In the genomic region with DNA sequence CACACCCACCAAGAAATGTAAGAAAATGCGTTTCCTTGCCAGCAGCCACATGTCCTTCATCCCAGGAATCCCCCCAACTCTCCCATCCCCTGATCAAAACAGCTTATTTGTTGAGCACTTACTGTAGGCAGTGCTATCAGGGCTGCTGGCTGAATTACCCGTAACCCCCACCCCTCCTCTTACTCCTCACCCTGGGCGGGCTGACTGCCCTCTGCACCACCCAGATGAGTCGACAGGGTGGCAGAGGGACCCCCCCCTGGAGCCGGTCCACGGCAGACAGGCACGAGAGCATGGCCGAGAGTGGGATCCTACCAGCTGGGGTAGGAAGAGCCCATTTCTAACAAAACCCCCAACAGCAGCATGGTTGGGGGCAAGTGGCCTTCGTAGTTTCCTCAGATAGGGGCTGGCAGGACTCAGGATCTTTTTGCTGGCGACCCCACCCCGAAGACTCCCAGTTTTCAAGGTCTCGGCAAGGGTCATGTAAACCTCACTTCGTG, we compare ENCODE assay signal across 1 cellular context.
TF ChIP-seq lines count a peak whose summit lies in the region.

No MANE protein-coding gene starts in this region.

TF ChIP-seq in K562, 482 proteins besides CTCF, POLR2A, EP300 and RAD21 (continued from another document and continues in another):
- TF ChIP-seq RBM17 (IDR thresholded peaks at IDR 0.05; ENCODE audit: borderline replicate concordance, low read depth, low read length) (no peak), MXI1 (IDR thresholded peaks at IDR 0.05; ENCODE audit: low read depth, low read length) (no peak), ELF1 (tag; IDR thresholded peaks at IDR 0.05) (no peak), RHOXF2B (CRISPR knock-in tag; conservative IDR thresholded peaks at IDR 0.05) (no peak), XRCC4 (IDR thresholded peaks at IDR 0.05; ENCODE audit: extremely low read depth, insufficient read depth, insufficient read length) (no peak), RBM34 (IDR thresholded peaks at IDR 0.05; ENCODE audit: borderline replicate concordance, insufficient read depth, low read length) (no peak), ILK (tag; IDR thresholded peaks at IDR 0.05; ENCODE audit: borderline replicate concordance, low read depth) (no peak), ZNF133 (CRISPR knock-in tag; IDR thresholded peaks at IDR 0.05) (no peak), RBM15 (IDR thresholded peaks at IDR 0.05; ENCODE audit: insufficient read depth, low read length) (no peak), STAT5A (IDR thresholded peaks at IDR 0.05; ENCODE audit: borderline replicate concordance, low read length) (no peak), KLF6 (CRISPR knock-in tag; IDR thresholded peaks at IDR 0.05; ENCODE audit: borderline replicate concordance) (no peak), FUS (optimal IDR thresholded peaks at IDR 0.05; ENCODE audit: low read depth, low read length) (no peak), ZNF444 (CRISPR knock-in tag; IDR thresholded peaks at IDR 0.05) (no peak), MTA3 (IDR thresholded peaks at IDR 0.05; ENCODE audit: borderline replicate concordance) (no peak), BMI1 (IDR thresholded peaks at IDR 0.05; ENCODE audit: low read length) (no peak), ZKSCAN3 (CRISPR knock-in tag; IDR thresholded peaks at IDR 0.05) (no peak), ZNF408 (CRISPR knock-in tag; IDR thresholded peaks at IDR 0.05; ENCODE audit: low read depth) (no peak), CCNT2 (IDR thresholded peaks at IDR 0.05; ENCODE audit: borderline replicate concordance, extremely low read depth, insufficient read length, low read depth, low read length) (no peak), NCOR1 (IDR thresholded peaks at IDR 0.05) (peak; percentile 14; the same call in 1 of the 2 replicates), TAF15 (IDR thresholded peaks at IDR 0.05; ENCODE audit: low read depth, low read length) (no peak), TAF7 (tag; IDR thresholded peaks at IDR 0.05) (no peak), ELF4 (CRISPR knock-in tag; IDR thresholded peaks at IDR 0.05) (no peak), CREB1 (IDR thresholded peaks at IDR 0.05) (no peak; the same call in 1 of the 2 replicates), CREB1 (CRISPR knock-in tag; IDR thresholded peaks at IDR 0.05) (peak; percentile 21; the same call in 1 of the 2 replicates), ZNF707 (CRISPR knock-in tag; conservative IDR thresholded peaks at IDR 0.05) (no peak), PHF20 (IDR thresholded peaks at IDR 0.05; ENCODE audit: partially characterized antibody) (no peak), KAT7 (CRISPR knock-in tag; IDR thresholded peaks at IDR 0.05; ENCODE audit: borderline replicate concordance) (0 out of 2 replicates have a peak, but pooled peaks have one; percentile 69), TCF7 (IDR thresholded peaks at IDR 0.05; ENCODE audit: borderline replicate concordance) (no peak), LCOR (CRISPR knock-in tag; IDR thresholded peaks at IDR 0.05) (peak; percentile 50), HIVEP1 (CRISPR knock-in tag; IDR thresholded peaks at IDR 0.05) (no peak), NELFE (IDR thresholded peaks at IDR 0.05; ENCODE audit: insufficient read depth, insufficient read length) (no peak), ZFP36 (IDR thresholded peaks at IDR 0.05; ENCODE audit: low read depth, low read length, partially characterized antibody) (no peak), EHMT2 (IDR thresholded peaks at IDR 0.05) (no peak; the same call in 1 of the 2 replicates), CTBP1 (IDR thresholded peaks at IDR 0.05; ENCODE audit: borderline replicate concordance) (no peak)
- TF ChIP-seq, protein P1, sequence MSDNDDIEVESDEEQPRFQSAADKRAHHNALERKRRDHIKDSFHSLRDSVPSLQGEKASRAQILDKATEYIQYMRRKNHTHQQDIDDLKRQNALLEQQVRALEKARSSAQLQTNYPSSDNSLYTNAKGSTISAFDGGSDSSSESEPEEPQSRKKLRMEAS (CRISPR knock-in tag; IDR thresholded peaks at IDR 0.05) = no peak
- TF ChIP-seq, protein P2, sequence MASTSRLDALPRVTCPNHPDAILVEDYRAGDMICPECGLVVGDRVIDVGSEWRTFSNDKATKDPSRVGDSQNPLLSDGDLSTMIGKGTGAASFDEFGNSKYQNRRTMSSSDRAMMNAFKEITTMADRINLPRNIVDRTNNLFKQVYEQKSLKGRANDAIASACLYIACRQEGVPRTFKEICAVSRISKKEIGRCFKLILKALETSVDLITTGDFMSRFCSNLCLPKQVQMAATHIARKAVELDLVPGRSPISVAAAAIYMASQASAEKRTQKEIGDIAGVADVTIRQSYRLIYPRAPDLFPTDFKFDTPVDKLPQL (IDR thresholded peaks at IDR 0.05; ENCODE audit: extremely low read depth, insufficient read length) = no peak
- TF ChIP-seq, protein P3, sequence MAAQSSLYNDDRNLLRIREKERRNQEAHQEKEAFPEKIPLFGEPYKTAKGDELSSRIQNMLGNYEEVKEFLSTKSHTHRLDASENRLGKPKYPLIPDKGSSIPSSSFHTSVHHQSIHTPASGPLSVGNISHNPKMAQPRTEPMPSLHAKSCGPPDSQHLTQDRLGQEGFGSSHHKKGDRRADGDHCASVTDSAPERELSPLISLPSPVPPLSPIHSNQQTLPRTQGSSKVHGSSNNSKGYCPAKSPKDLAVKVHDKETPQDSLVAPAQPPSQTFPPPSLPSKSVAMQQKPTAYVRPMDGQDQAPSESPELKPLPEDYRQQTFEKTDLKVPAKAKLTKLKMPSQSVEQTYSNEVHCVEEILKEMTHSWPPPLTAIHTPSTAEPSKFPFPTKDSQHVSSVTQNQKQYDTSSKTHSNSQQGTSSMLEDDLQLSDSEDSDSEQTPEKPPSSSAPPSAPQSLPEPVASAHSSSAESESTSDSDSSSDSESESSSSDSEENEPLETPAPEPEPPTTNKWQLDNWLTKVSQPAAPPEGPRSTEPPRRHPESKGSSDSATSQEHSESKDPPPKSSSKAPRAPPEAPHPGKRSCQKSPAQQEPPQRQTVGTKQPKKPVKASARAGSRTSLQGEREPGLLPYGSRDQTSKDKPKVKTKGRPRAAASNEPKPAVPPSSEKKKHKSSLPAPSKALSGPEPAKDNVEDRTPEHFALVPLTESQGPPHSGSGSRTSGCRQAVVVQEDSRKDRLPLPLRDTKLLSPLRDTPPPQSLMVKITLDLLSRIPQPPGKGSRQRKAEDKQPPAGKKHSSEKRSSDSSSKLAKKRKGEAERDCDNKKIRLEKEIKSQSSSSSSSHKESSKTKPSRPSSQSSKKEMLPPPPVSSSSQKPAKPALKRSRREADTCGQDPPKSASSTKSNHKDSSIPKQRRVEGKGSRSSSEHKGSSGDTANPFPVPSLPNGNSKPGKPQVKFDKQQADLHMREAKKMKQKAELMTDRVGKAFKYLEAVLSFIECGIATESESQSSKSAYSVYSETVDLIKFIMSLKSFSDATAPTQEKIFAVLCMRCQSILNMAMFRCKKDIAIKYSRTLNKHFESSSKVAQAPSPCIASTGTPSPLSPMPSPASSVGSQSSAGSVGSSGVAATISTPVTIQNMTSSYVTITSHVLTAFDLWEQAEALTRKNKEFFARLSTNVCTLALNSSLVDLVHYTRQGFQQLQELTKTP (IDR thresholded peaks at IDR 0.05; ENCODE audit: low read depth in 1 of 2, partially characterized antibody in 2 of 2) = peak in 1 of 2 experiments; percentile 12
- TF ChIP-seq, protein P4, sequence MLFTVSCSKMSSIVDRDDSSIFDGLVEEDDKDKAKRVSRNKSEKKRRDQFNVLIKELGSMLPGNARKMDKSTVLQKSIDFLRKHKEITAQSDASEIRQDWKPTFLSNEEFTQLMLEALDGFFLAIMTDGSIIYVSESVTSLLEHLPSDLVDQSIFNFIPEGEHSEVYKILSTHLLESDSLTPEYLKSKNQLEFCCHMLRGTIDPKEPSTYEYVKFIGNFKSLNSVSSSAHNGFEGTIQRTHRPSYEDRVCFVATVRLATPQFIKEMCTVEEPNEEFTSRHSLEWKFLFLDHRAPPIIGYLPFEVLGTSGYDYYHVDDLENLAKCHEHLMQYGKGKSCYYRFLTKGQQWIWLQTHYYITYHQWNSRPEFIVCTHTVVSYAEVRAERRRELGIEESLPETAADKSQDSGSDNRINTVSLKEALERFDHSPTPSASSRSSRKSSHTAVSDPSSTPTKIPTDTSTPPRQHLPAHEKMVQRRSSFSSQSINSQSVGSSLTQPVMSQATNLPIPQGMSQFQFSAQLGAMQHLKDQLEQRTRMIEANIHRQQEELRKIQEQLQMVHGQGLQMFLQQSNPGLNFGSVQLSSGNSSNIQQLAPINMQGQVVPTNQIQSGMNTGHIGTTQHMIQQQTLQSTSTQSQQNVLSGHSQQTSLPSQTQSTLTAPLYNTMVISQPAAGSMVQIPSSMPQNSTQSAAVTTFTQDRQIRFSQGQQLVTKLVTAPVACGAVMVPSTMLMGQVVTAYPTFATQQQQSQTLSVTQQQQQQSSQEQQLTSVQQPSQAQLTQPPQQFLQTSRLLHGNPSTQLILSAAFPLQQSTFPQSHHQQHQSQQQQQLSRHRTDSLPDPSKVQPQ (CRISPR knock-in tag; IDR thresholded peaks at IDR 0.05; ENCODE audit: borderline replicate concordance) = no peak
- TF ChIP-seq, protein P5, sequence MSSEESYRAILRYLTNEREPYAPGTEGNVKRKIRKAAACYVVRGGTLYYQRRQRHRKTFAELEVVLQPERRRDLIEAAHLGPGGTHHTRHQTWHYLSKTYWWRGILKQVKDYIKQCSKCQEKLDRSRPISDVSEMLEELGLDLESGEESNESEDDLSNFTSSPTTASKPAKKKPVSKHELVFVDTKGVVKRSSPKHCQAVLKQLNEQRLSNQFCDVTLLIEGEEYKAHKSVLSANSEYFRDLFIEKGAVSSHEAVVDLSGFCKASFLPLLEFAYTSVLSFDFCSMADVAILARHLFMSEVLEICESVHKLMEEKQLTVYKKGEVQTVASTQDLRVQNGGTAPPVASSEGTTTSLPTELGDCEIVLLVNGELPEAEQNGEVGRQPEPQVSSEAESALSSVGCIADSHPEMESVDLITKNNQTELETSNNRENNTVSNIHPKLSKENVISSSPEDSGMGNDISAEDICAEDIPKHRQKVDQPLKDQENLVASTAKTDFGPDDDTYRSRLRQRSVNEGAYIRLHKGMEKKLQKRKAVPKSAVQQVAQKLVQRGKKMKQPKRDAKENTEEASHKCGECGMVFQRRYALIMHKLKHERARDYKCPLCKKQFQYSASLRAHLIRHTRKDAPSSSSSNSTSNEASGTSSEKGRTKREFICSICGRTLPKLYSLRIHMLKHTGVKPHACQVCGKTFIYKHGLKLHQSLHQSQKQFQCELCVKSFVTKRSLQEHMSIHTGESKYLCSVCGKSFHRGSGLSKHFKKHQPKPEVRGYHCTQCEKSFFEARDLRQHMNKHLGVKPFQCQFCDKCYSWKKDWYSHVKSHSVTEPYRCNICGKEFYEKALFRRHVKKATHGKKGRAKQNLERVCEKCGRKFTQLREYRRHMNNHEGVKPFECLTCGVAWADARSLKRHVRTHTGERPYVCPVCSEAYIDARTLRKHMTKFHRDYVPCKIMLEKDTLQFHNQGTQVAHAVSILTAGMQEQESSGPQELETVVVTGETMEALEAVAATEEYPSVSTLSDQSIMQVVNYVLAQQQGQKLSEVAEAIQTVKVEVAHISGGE (CRISPR knock-in tag; IDR thresholded peaks at IDR 0.05) = peak in 1 of 3 experiments; percentile 64; a peak in 1 of 6 replicates
- TF ChIP-seq, protein P6, sequence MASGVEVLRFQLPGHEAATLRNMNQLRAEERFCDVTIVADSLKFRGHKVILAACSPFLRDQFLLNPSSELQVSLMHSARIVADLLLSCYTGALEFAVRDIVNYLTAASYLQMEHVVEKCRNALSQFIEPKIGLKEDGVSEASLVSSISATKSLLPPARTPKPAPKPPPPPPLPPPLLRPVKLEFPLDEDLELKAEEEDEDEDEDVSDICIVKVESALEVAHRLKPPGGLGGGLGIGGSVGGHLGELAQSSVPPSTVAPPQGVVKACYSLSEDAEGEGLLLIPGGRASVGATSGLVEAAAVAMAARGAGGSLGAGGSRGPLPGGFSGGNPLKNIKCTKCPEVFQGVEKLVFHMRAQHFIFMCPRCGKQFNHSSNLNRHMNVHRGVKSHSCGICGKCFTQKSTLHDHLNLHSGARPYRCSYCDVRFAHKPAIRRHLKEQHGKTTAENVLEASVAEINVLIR (CRISPR knock-in tag; IDR thresholded peaks at IDR 0.05) = peak; percentile 35; the same call in 1 of the 2 replicates
- TF ChIP-seq, protein P7, sequence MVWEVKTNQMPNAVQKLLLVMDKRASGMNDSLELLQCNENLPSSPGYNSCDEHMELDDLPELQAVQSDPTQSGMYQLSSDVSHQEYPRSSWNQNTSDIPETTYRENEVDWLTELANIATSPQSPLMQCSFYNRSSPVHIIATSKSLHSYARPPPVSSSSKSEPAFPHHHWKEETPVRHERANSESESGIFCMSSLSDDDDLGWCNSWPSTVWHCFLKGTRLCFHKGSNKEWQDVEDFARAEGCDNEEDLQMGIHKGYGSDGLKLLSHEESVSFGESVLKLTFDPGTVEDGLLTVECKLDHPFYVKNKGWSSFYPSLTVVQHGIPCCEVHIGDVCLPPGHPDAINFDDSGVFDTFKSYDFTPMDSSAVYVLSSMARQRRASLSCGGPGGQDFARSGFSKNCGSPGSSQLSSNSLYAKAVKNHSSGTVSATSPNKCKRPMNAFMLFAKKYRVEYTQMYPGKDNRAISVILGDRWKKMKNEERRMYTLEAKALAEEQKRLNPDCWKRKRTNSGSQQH (CRISPR knock-in tag; IDR thresholded peaks at IDR 0.05) = no peak; the same call in 1 of the 2 replicates
- TF ChIP-seq, protein P8, sequence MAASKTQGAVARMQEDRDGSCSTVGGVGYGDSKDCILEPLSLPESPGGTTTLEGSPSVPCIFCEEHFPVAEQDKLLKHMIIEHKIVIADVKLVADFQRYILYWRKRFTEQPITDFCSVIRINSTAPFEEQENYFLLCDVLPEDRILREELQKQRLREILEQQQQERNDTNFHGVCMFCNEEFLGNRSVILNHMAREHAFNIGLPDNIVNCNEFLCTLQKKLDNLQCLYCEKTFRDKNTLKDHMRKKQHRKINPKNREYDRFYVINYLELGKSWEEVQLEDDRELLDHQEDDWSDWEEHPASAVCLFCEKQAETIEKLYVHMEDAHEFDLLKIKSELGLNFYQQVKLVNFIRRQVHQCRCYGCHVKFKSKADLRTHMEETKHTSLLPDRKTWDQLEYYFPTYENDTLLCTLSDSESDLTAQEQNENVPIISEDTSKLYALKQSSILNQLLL (CRISPR knock-in tag; IDR thresholded peaks at IDR 0.05; ENCODE audit: borderline replicate concordance) = no peak
- TF ChIP-seq, protein P9, sequence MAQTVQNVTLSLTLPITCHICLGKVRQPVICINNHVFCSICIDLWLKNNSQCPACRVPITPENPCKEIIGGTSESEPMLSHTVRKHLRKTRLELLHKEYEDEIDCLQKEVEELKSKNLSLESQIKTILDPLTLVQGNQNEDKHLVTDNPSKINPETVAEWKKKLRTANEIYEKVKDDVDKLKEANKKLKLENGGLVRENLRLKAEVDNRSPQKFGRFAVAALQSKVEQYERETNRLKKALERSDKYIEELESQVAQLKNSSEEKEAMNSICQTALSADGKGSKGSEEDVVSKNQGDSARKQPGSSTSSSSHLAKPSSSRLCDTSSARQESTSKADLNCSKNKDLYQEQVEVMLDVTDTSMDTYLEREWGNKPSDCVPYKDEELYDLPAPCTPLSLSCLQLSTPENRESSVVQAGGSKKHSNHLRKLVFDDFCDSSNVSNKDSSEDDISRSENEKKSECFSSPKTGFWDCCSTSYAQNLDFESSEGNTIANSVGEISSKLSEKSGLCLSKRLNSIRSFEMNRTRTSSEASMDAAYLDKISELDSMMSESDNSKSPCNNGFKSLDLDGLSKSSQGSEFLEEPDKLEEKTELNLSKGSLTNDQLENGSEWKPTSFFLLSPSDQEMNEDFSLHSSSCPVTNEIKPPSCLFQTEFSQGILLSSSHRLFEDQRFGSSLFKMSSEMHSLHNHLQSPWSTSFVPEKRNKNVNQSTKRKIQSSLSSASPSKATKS (CRISPR knock-in tag; IDR thresholded peaks at IDR 0.05) = no peak
